ENCODE assay signal across 15 cellular contexts in genomic region chr7:43625977-43626376, GRCh38. TPM values are rescaled to one million over a fixed set of nuclear protein-coding genes. Genes with fewer than 3 reads are reported as not detected.
DNase-seq lines count a peak whose midpoint lies in the region; ATAC-seq and TF ChIP-seq lines count a peak whose summit lies in the region.
"Had no signal": no experiment of that assay in that cellular context is flagged by ENCODE, and none has a peak within 500 bp of the region (broad histone marks: within the 10 kb centered on the region; RNA-seq: fewer than 3 reads in every experiment).

No MANE protein-coding gene starts in this region.

- H3K4me3 ChIP-seq in WERI-Rb-1 (ENCODE audit: low read depth, low read length), result no peak overlapping the region
- H3K4me3 ChIP-seq: esophagus muscularis mucosa, GM23248 had no signal

- H3K27me3 ChIP-seq in WERI-Rb-1 (ENCODE audit: insufficient read depth, low read depth, severe bottlenecking), result no peaks in the 10 kb centered on the region
- H3K27me3 ChIP-seq: esophagus muscularis mucosa had no signal

- no peaks in the 10 kb centered on the region for H3K9me3 ChIP-seq in WERI-Rb-1 (ENCODE audit: severe bottlenecking)
- H3K9me3 ChIP-seq: esophagus muscularis mucosa had no signal

- no peak overlapping the region for H3K27ac ChIP-seq in WERI-Rb-1
- H3K27ac ChIP-seq: esophagus muscularis mucosa had no signal

- no peak for ATAC-seq in activated T-cell treated with anti-CD3 and anti-CD28 coated beads, Interleukin-2, amount 50 U/mL, for 4 hours
- ATAC-seq in central memory CD8-positive, alpha-beta T cell (replicated peaks; ENCODE audit: extremely low read depth, poor library complexity, severe bottlenecking), result peak; percentile 21

- H3K27me3 Mint-ChIP-seq in activated T-cell treated with anti-CD3 and anti-CD28 coated beads, Interleukin-2, amount 50 U/mL, for 4 hours (ENCODE audit: low read depth), result no peaks in the 10 kb centered on the region
- no peaks in the 10 kb centered on the region for H3K27me3 Mint-ChIP-seq in central memory CD8-positive, alpha-beta T cell
- H3K27me3 Mint-ChIP-seq in stimulated activated naive CD8-positive, alpha-beta T cell treated with anti-CD3 and anti-CD28 coated beads, Interleukin-15, Interleukin-2, amounts not matched to agents 100 ng/mL and 50 ng/mL, for 24 hours, result no peaks in the 10 kb centered on the region

- no peak for DNase-seq in activated T-cell treated with anti-CD3 and anti-CD28 coated beads, Interleukin-2, amount 50 U/mL, for 4 hours
- DNase-seq in activated T-cell treated with anti-CD3 and anti-CD28 coated beads, Interleukin-2, amount 50 U/mL, for 48 hours, result no peak
- DNase-seq in NCI-H526 treated with DMSO at 0.1 percent for 48 hours (lab: John Stamatoyannopoulos, UW), result peak; percentile 96
- DNase-seq in central memory CD8-positive, alpha-beta T cell (ENCODE audit: low spot score in 2 of 2), result no peak
- DNase-seq in WERI-Rb-1, result no peak
- DNase-seq in COLO668 (lab: John Stamatoyannopoulos, UW; ENCODE audit: unreplicated experiment), result no peak
- no peak for DNase-seq in NCI-H1694 treated with DMSO at 0.1 percent for 48 hours (lab: John Stamatoyannopoulos, UW)
- DNase-seq: caudate nucleus, EL, GM23248, KBM-7, NCI-H2029, T1000 had no signal

- peaks cover 3% of the 10 kb centered on the region for H3K36me3 ChIP-seq in WERI-Rb-1

- H3K9me3 Mint-ChIP-seq in activated T-cell treated with anti-CD3 and anti-CD28 coated beads, Interleukin-2, amount 50 U/mL, for 4 hours, result no peaks in the 10 kb centered on the region
- H3K9me3 Mint-ChIP-seq in central memory CD8-positive, alpha-beta T cell, result no peaks in the 10 kb centered on the region
- no peaks in the 10 kb centered on the region for H3K9me3 Mint-ChIP-seq in stimulated activated naive CD8-positive, alpha-beta T cell treated with anti-CD3 and anti-CD28 coated beads, Interleukin-15, Interleukin-2, amounts not matched to agents 100 ng/mL and 50 ng/mL, for 24 hours

- H3K4me3 Mint-ChIP-seq in activated T-cell treated with anti-CD3 and anti-CD28 coated beads, Interleukin-2, amount 50 U/mL, for 4 hours, result peak overlapping the region; percentile 6
- peak overlapping the region; percentile 51 for H3K4me3 Mint-ChIP-seq in central memory CD8-positive, alpha-beta T cell
- peak overlapping the region; percentile 44 for H3K4me3 Mint-ChIP-seq in stimulated activated naive CD8-positive, alpha-beta T cell treated with anti-CD3 and anti-CD28 coated beads, Interleukin-15, Interleukin-2, amounts not matched to agents 100 ng/mL and 50 ng/mL, for 24 hours

- H3K4me1 Mint-ChIP-seq in activated T-cell treated with anti-CD3 and anti-CD28 coated beads, Interleukin-2, amount 50 U/mL, for 4 hours (ENCODE audit: low read depth), result peaks cover 90% of the 10 kb centered on the region
- peaks cover 81% of the 10 kb centered on the region for H3K4me1 Mint-ChIP-seq in central memory CD8-positive, alpha-beta T cell
- peaks cover 8% of the 10 kb centered on the region for H3K4me1 Mint-ChIP-seq in stimulated activated naive CD8-positive, alpha-beta T cell treated with anti-CD3 and anti-CD28 coated beads, Interleukin-15, Interleukin-2, amounts not matched to agents 100 ng/mL and 50 ng/mL, for 24 hours (ENCODE audit: low read depth)

- H3K36me3 Mint-ChIP-seq in activated T-cell treated with anti-CD3 and anti-CD28 coated beads, Interleukin-2, amount 50 U/mL, for 4 hours (ENCODE audit: insufficient read depth), result peaks cover 64% of the 10 kb centered on the region
- H3K36me3 Mint-ChIP-seq in central memory CD8-positive, alpha-beta T cell (ENCODE audit: insufficient read depth), result peaks cover 79% of the 10 kb centered on the region
- H3K36me3 Mint-ChIP-seq in stimulated activated naive CD8-positive, alpha-beta T cell treated with anti-CD3 and anti-CD28 coated beads, Interleukin-15, Interleukin-2, amounts not matched to agents 100 ng/mL and 50 ng/mL, for 24 hours (ENCODE audit: low read depth), result peaks cover 90% of the 10 kb centered on the region

- peak overlapping the region; percentile 76 for H3K27ac Mint-ChIP-seq in central memory CD8-positive, alpha-beta T cell (ENCODE audit: low read depth)
- peak overlapping the region; percentile 34 for H3K27ac Mint-ChIP-seq in stimulated activated naive CD8-positive, alpha-beta T cell treated with anti-CD3 and anti-CD28 coated beads, Interleukin-15, Interleukin-2, amounts not matched to agents 100 ng/mL and 50 ng/mL, for 24 hours

- TF ChIP-seq CTCF in WERI-Rb-1 (IDR thresholded peaks at IDR 0.05; ENCODE audit: low read depth, low read length), result no peak

RNA-seq across cellular contexts. Expression of gene STK17A, which starts 43.1 kb away (rescaled TPM):
- 10 to 100 TPM; 32.0 to 40.1 (median 33.3) TPM for total RNA-seq in activated T-cell treated with anti-CD3 and anti-CD28 coated beads, Interleukin-2, amount 50 U/mL, for 4 hours
